Comparison of ENCODE assay signal across 6 cellular contexts in genomic region chr3:58986654-58987053, GRCh38.
"Had no signal": no experiment of that assay in that cellular context is flagged by ENCODE, and none has a peak within 500 bp of the region (broad histone marks: within the 10 kb centered on the region; RNA-seq: fewer than 3 reads in every experiment).

No MANE protein-coding gene starts in this region.

- DNase-seq: GDM1, GF-D8 had no signal

- FAIRE-seq: GM12878, GM12891, GM12892, GM18507 had no signal

- ATAC-seq: GM12878 had no signal

- H3K4me3 ChIP-seq: GM12878 had no signal
